Comparison of ENCODE assay signal across 12 cellular contexts in genomic region chr3:190044142-190044541, GRCh38.
A peak's percentile ranks its signal among the peaks of the same experiment; 100 is the strongest.
DNase-seq lines count a peak whose midpoint lies in the region; ATAC-seq, FAIRE-seq and TF ChIP-seq lines count a peak whose summit lies in the region.
"Had no signal": no experiment of that assay in that cellular context is flagged by ENCODE, and none has a peak within 500 bp of the region (broad histone marks: within the 10 kb centered on the region; RNA-seq: fewer than 3 reads in every experiment).

No MANE protein-coding gene starts in this region.

- no peak for TF ChIP-seq CTCF in cardiac fibroblast (IDR thresholded peaks at IDR 0.05; ENCODE audit: low read depth, low read length)

- peak; percentile 43 for FAIRE-seq in H54 (lab: Jason Lieb, UNC)
- no peak for FAIRE-seq in HTR-8/SVneo (lab: Jason Lieb, UNC)

- in situ Hi-C loops in ACHN (cut with HindIII; ENCODE audit: low pct_ligation_motif_present, low pct_unique_long_range_greater_than_20kb, low sequenced_read_pairs) = no loop called here

- no peak overlapping the region for H3K4me3 ChIP-seq in cardiac fibroblast (replicated peaks in 1 of 2; ENCODE audit: low read depth in 2 of 2, low read length in 2 of 2)

- DNase-seq in ACHN = peak; percentile 32
- no peak for DNase-seq in H54 (ENCODE audit: insufficient read length, low spot score)
- peak; percentile 24 to 36 for DNase-seq in cardiac fibroblast (ENCODE audit: low read depth in 2 of 2)
- DNase-seq in left colon = no peak
- DNase-seq in NCI-H2227 treated with DMSO at 0.1 percent for 48 hours (lab: John Stamatoyannopoulos, UW) = no peak
- no peak for DNase-seq in activated CD4-positive, alpha-beta T cell treated with anti-CD3 and anti-CD28 coated beads, Interleukin-2, amount 50 U/mL, for 1 hour
- no peak for DNase-seq in HTR-8/SVneo (ENCODE audit: insufficient read length, low spot score)
- DNase-seq: activated T-cell treated with anti-CD3 and anti-CD28 coated beads, Interleukin-2, amount 50 U/mL, for 72 hours; MV-4-11; NCI-H748 treated with DMSO at 0.1 percent for 48 hours had no signal

- ATAC-seq in left colon (peak; percentile 48), GM21529 (IDR thresholded peaks at IDR 0.05; ENCODE audit: unreplicated experiment) (no peak)
- ATAC-seq: activated T-cell treated with anti-CD3 and anti-CD28 coated beads, Interleukin-2, amount 50 U/mL, for 72 hours; natural killer cell treated with Interleukin-12 subunit alpha and Interleukin-12 subunit beta and Interleukin-15 and Interleukin-18, amount 100 ng/mL, for 72 hours had no signal

- intact Hi-C loops in left colon (cut with DNase I, micrococcal nuclease) = no loop called here

- no peak for TF ChIP-seq POLR2A in H54 (IDR thresholded peaks at IDR 0.05; ENCODE audit: low read depth, low read length)

Comparison
In these comparisons a context has a peak if more than half of its experiments do, and no peak if none do; other contexts are left out.
1. DNase-seq: peak in ACHN (single experiment) and cardiac fibroblast (2 of 2); none in H54 (single experiment), left colon (0 of 2), NCI-H2227 treated with DMSO at 0.1 percent for 48 hours (single experiment), activated CD4-positive, alpha-beta T cell treated with anti-CD3 and anti-CD28 coated beads, Interleukin-2, amount 50 U/mL, for 1 hour (single experiment) and HTR-8/SVneo (single experiment).